ENCODE assay signal across 18 cellular contexts in genomic region chr7:1475393-1475792, GRCh38. TPM values are rescaled to one million over a fixed set of nuclear protein-coding genes. Genes with fewer than 3 reads are reported as not detected.
DNase-seq lines count a peak whose midpoint lies in the region; ATAC-seq, FAIRE-seq and TF ChIP-seq lines count a peak whose summit lies in the region.
"Had no signal": no experiment of that assay in that cellular context is flagged by ENCODE, and none has a peak within 500 bp of the region (broad histone marks: within the 10 kb centered on the region; RNA-seq: fewer than 3 reads in every experiment).

No MANE protein-coding gene starts in this region.

- H3K4me1 Mint-ChIP-seq in activated naive CD4-positive, alpha-beta T cell treated with anti-CD3 and anti-CD28 coated beads, Interleukin-2, amount 10 ng/mL, durations not matched to agents 7 days and 5 days: peaks cover 14% of the 10 kb centered on the region
- peaks cover 7% of the 10 kb centered on the region for H3K4me1 Mint-ChIP-seq in T-helper 17 cell
- H3K4me1 Mint-ChIP-seq: GM23338 had no signal

- H3K4me3 Mint-ChIP-seq in activated naive CD4-positive, alpha-beta T cell treated with anti-CD3 and anti-CD28 coated beads, Interleukin-2, amount 10 ng/mL, durations not matched to agents 7 days and 5 days: no peak overlapping the region
- no peak overlapping the region for H3K4me3 Mint-ChIP-seq in T-helper 17 cell
- H3K4me3 Mint-ChIP-seq: CD4-positive, CD25-positive, alpha-beta regulatory T cell; CD8-positive, alpha-beta T cell; GM23338 had no signal

- H3K27ac ChIP-seq in HCT116 (ENCODE audit: low read depth, low read length): peak overlapping the region; percentile 7; the same call in 1 of the 2 replicates

- H3K9me3 ChIP-seq in HCT116 (ENCODE audit: control insufficient read depth in 1 of 2, insufficient read depth in 1 of 2, low read depth in 1 of 2, low read length in 2 of 2) (no peaks in the 10 kb centered on the region), T-helper 17 cell (ENCODE audit: control insufficient read depth, low read length, poor library complexity, severe bottlenecking) (no peaks in the 10 kb centered on the region)
- H3K9me3 ChIP-seq: Caco-2, HAP-1 had no signal

- peak overlapping the region; percentile 45 for H3K27ac Mint-ChIP-seq in activated naive CD4-positive, alpha-beta T cell treated with anti-CD3 and anti-CD28 coated beads, Interleukin-2, amount 10 ng/mL, durations not matched to agents 7 days and 5 days
- H3K27ac Mint-ChIP-seq in T-helper 17 cell: peak overlapping the region; percentile 24
- H3K27ac Mint-ChIP-seq: CD8-positive, alpha-beta T cell; GM23338 had no signal

- H3K4me3 ChIP-seq in HCT116 (replicated peaks in 1 of 2; ENCODE audit: low read depth in 1 of 2, low read length in 2 of 2): no peak overlapping the region
- H3K4me3 ChIP-seq in lower leg skin (ENCODE audit: low read depth, poor library complexity, severe bottlenecking): no peak overlapping the region
- H3K4me3 ChIP-seq: GM12878, GM23338, HAP-1 had no signal

- no peaks in the 10 kb centered on the region for H3K79me2 ChIP-seq in HCT116 (ENCODE audit: insufficient read depth, low read length)

- H4K20me1 ChIP-seq in HCT116 (ENCODE audit: insufficient read depth): no peaks in the 10 kb centered on the region

- no peak for TF ChIP-seq RAD21 in HCT116 (IDR thresholded peaks at IDR 0.05; ENCODE audit: low read depth)

- no peak for TF ChIP-seq CTCF in HCT116 (IDR thresholded peaks at IDR 0.05 in 2 of 3, conservative IDR thresholded peaks at IDR 0.05 in 1 of 3; ENCODE audit: borderline replicate concordance in 1 of 3, insufficient read depth in 1 of 3, low read depth in 2 of 3, low read length in 2 of 3)
- TF ChIP-seq CTCF in lower leg skin (IDR thresholded peaks at IDR 0.05): no peak

- POLR2A ChIA-PET in HCT116 (lab: Charles Lee): no interaction called here

- RAD21 ChIA-PET in HCT116 (lab: Charles Lee; ENCODE audit: low non-redundant PET in 1 of 2, low total read pairs in 2 of 2, uncharacterized antibody in 2 of 2, unreplicated experiment in 2 of 2): no interaction called here

- no peaks in the 10 kb centered on the region for H3K27me3 ChIP-seq in HCT116 (ENCODE audit: insufficient read depth, low read length)

- peaks cover 1% of the 10 kb centered on the region for H3K36me3 Mint-ChIP-seq in activated naive CD4-positive, alpha-beta T cell treated with anti-CD3 and anti-CD28 coated beads, Interleukin-2, amount 10 ng/mL, durations not matched to agents 7 days and 5 days
- H3K36me3 Mint-ChIP-seq in T-helper 17 cell (ENCODE audit: low read depth): no peaks in the 10 kb centered on the region
- H3K36me3 Mint-ChIP-seq: CD4-positive, CD25-positive, alpha-beta regulatory T cell had no signal

- no peaks in the 10 kb centered on the region for H3K9me2 ChIP-seq in HCT116 (ENCODE audit: insufficient read depth)

- DNase-seq in activated naive CD4-positive, alpha-beta T cell treated with anti-CD3 and anti-CD28 coated beads, Interleukin-2, amount 10 ng/mL, durations not matched to agents 7 days and 5 days: no peak
- no peak for DNase-seq in activated naive CD4-positive, alpha-beta T cell (lab: John Stamatoyannopoulos, UW)
- DNase-seq in HCT116 (ENCODE audit: low read depth, low spot score): no peak
- no peak for DNase-seq in T-helper 17 cell
- DNase-seq in urothelium cell line (ENCODE audit: low spot score): no peak
- DNase-seq in NCI-H510A (lab: John Stamatoyannopoulos, UW): no peak
- no peak for DNase-seq in lower leg skin (ENCODE audit: low spot score in 2 of 2)
- DNase-seq in left lobe of liver (ENCODE audit: low spot score): no peak
- DNase-seq: C1 segment of cervical spinal cord; Caco-2; CD4-positive, CD25-positive, alpha-beta regulatory T cell; CD8-positive, alpha-beta T cell; DMS153; EL; GDM1 had no signal

- H2AFZ ChIP-seq in HCT116 (ENCODE audit: low read depth, low read length, poor library complexity, severe bottlenecking): no peak overlapping the region
- H2AFZ ChIP-seq: GM23338 had no signal

- peaks cover 3 to 13% of the 10 kb centered on the region in 2 experiments; a peak in 3 of 4 replicates for H3K4me1 ChIP-seq in HCT116 (ENCODE audit: control insufficient read depth in 1 of 2, insufficient read depth in 2 of 2, low read length in 2 of 2)
- H3K4me1 ChIP-seq: HAP-1 had no signal

- no peak overlapping the region for H3K9ac ChIP-seq in HCT116 (ENCODE audit: low read length)

- intact Hi-C loops in HCT116 (cut with micrococcal nuclease) (no loop called here), lower leg skin (cut with DNase I; ENCODE audit: low total_unique reads) (loop anchor here (10.0 kb wide), 1 partner anchor 251 kb away; no protein-coding TSS in a partner anchor)

- no peak overlapping the region for H3K4me2 ChIP-seq in HCT116 (ENCODE audit: low read length)
- H3K4me2 ChIP-seq: GM23338 had no signal

- H3K9me3 Mint-ChIP-seq in activated naive CD4-positive, alpha-beta T cell treated with anti-CD3 and anti-CD28 coated beads, Interleukin-2, amount 10 ng/mL, durations not matched to agents 7 days and 5 days: no peaks in the 10 kb centered on the region
- H3K9me3 Mint-ChIP-seq: CD4-positive, CD25-positive, alpha-beta regulatory T cell; CD8-positive, alpha-beta T cell; GM23338 had no signal

- ATAC-seq in HCT116 (no peak), T-helper 17 cell (no peak), left lobe of liver (no peak)
- ATAC-seq: CD8-positive, alpha-beta T cell; GM12878; GM23338 had no signal

- peaks cover 2 to 25% of the 10 kb centered on the region in 2 experiments for H3K36me3 ChIP-seq in HCT116 (ENCODE audit: control insufficient read depth in 1 of 2, insufficient read depth in 2 of 2, low read length in 2 of 2)

- no TSS peak for BruUV-seq in HCT116 (replicated peaks; lab: Mats Ljungman, UMichigan)

- CTCF ChIA-PET in activated naive CD4-positive, alpha-beta T cell treated with anti-CD3 and anti-CD28 coated beads, Interleukin-2, amount 10 ng/mL, durations not matched to agents 7 days and 5 days (lab: Charles Lee): interaction anchor here (1.4 to 2.5 kb wide), 4 partner anchors 58 to 281 kb away, joined by 4 to 24 read pairs (median 8); no protein-coding TSS in a partner anchor
- CTCF ChIA-PET in HCT116 (lab: Charles Lee): interaction anchor here (1.4 to 2.0 kb wide), 2 partner anchors 43 to 292 kb away, joined by 6 to 7 read pairs; no protein-coding TSS in a partner anchor

- 93 to 97% methylated on average over 17 of the region's 17 CpGs for WGBS in lower leg skin, 2 donors

- no peak for TF ChIP-seq POLR2A in HCT116 (IDR thresholded peaks at IDR 0.05; ENCODE audit: borderline replicate concordance, extremely low read depth, insufficient read depth, insufficient read length)
- no peak for TF ChIP-seq POLR2A in lower leg skin (IDR thresholded peaks at IDR 0.05)

- no peaks in the 10 kb centered on the region for H3K27me3 Mint-ChIP-seq in activated naive CD4-positive, alpha-beta T cell treated with anti-CD3 and anti-CD28 coated beads, Interleukin-2, amount 10 ng/mL, durations not matched to agents 7 days and 5 days
- no peaks in the 10 kb centered on the region for H3K27me3 Mint-ChIP-seq in T-helper 17 cell
- H3K27me3 Mint-ChIP-seq: CD4-positive, CD25-positive, alpha-beta regulatory T cell had no signal

- FAIRE-seq in urothelium cell line (lab: Jason Lieb, UNC): peak; percentile 79
- FAIRE-seq: GM12878 had no signal

TF ChIP-seq in HCT116, 20 proteins besides CTCF, POLR2A, EP300 and RAD21 (continues in another document):
- no peak for TF ChIP-seq YY1 (IDR thresholded peaks at IDR 0.05; ENCODE audit: extremely low read depth, insufficient replicate concordance, low read depth, low read length)
- no peak for TF ChIP-seq EGR1 (IDR thresholded peaks at IDR 0.05; ENCODE audit: low read depth)
- TF ChIP-seq EZH2phosphoT487 (IDR thresholded peaks at IDR 0.05; ENCODE audit: borderline replicate concordance): no peak
- no peak for TF ChIP-seq SIN3A (IDR thresholded peaks at IDR 0.05; ENCODE audit: low read depth)
- TF ChIP-seq POLR2AphosphoS5 (IDR thresholded peaks at IDR 0.05; ENCODE audit: low read depth, low read length): no peak
- no peak for TF ChIP-seq SP1 (IDR thresholded peaks at IDR 0.05; ENCODE audit: low read depth)
- TF ChIP-seq ELF1 (IDR thresholded peaks at IDR 0.05; ENCODE audit: borderline replicate concordance, low read depth): no peak
- TF ChIP-seq ZNF274 (IDR thresholded peaks at IDR 0.05; ENCODE audit: low read depth, low read length): no peak
- TF ChIP-seq ATF3 (IDR thresholded peaks at IDR 0.05): no peak

RNA-seq across cellular contexts. Expression of gene MICALL2, which starts 16.1 kb away (rescaled TPM):
- total RNA-seq in HCT116 (2021; ENCODE audit: unreplicated experiment) (60.7 TPM), T-helper 17 cell (1 to 10 TPM; 3.2 to 3.4 TPM), lower leg skin (10 to 100 TPM; 10.4 to 17.0 (median 14.0) TPM), left lobe of liver (18.0 TPM)
- polyA plus RNA-seq in HCT116 (2012): 37.9 and 38.6 TPM in 2 replicates

RNA-seq across cellular contexts. Expression of gene INTS1, which starts 28.8 kb away (rescaled TPM):
- total RNA-seq in HCT116 (2021; ENCODE audit: unreplicated experiment) (167 TPM), T-helper 17 cell (10 to 100 TPM; 88.2 to 89.4 TPM), lower leg skin (10 to 100 TPM; 45.9 to 70.6 (median 60.3) TPM), left lobe of liver (55.5 TPM)
- 100 TPM in 2 replicates for polyA plus RNA-seq in HCT116 (2012)

RNA-seq across cellular contexts. Expression of gene MAFK, which starts 55.1 kb away (rescaled TPM):
- 56.3 TPM for total RNA-seq in HCT116 (2021; ENCODE audit: unreplicated experiment)
- polyA plus RNA-seq in HCT116 (2012): 35.3 and 61.9 TPM in 2 replicates
- total RNA-seq in T-helper 17 cell: 10 to 100 TPM; 55.8 to 56.4 TPM
- total RNA-seq in lower leg skin: 10 to 100 TPM; 47.7 to 72.8 (median 52.3) TPM
- 11.6 TPM for total RNA-seq in left lobe of liver
